8 cellular contexts compared by ENCODE assay signal in the genomic region with DNA sequence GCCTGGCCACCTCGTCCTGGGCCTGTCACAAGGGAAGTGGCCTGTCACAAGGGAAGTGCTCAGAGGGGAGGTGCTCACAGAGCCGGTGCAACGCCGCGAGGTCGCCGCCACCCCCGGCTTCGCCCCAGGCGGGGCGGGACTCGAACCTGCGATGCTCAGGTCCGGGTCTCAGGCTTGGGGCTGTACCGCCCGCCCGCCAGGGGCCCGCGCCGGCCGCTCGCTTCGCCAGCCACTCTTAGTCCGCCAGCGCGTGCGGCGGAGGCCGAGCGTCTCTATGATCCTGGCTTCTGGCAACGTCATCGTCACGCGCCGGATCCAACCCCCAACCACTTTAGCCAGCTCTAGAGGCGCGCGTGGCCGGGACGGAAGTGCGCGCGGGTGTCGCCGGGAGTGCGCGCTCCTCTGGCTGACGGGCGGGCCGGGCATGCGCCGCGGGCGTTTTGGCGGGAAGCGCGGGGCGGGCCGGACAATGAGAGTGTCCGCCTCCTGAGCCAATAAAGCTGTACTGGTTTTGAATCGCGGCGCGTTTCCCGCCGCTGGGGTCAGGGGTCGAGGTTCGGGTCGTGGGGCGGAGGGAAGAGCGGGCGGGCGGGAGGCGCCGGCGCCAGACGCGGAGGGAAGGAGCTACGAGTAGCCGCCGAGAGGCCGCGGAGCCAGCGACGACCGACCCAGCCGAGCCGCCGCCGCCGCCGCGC. TPM values are rescaled to one million over a fixed set of nuclear protein-coding genes. Genes with fewer than 3 reads are reported as not detected.
DNase-seq lines count a peak whose midpoint lies in the region; ATAC-seq and TF ChIP-seq lines count a peak whose summit lies in the region.

TSS of gene TRMT2A (minus strand) at position 276 of the 695 bp plus-strand sequence. CDS start 320 bp downstream, outside the sequence.

- H3K4me3 ChIP-seq in ovary (peak within 1 kb of the TSS; percentile 81), thyroid gland (replicated peaks in 1 of 3) (peak within 1 kb of the TSS; percentile 62 to 73 (median 69))

- H3K36me3 Mint-ChIP-seq in activated naive CD8-positive, alpha-beta T cell, result peaks cover 3% of the 10 kb centered on the region

- peak within 1 kb of the TSS; percentile 66 to 75 for H3K27ac ChIP-seq in ovary
- H3K27ac ChIP-seq in thyroid gland, result peak within 1 kb of the TSS; percentile 73 to 85 (median 77)

- peak; percentile 72 for ATAC-seq in HG02610 (IDR thresholded peaks at IDR 0.05; ENCODE audit: unreplicated experiment)

- TF ChIP-seq POLR2A in ovary (IDR thresholded peaks at IDR 0.05) (peak; percentile 31), thyroid gland (IDR thresholded peaks at IDR 0.05) (peak in 1 of 2 donors; percentile 59)

- TF ChIP-seq CTCF in GM10266 (IDR thresholded peaks at IDR 0.05; ENCODE audit: control insufficient read depth, insufficient read depth, low read depth, missing control alignments), result peak; percentile 16
- TF ChIP-seq CTCF in ovary (IDR thresholded peaks at IDR 0.05), result peak in 1 of 3 donors; percentile 38
- TF ChIP-seq CTCF in thyroid gland (IDR thresholded peaks at IDR 0.05), result peak in 1 of 6 experiments; percentile 34

- no peaks in the 10 kb centered on the region for H3K9me3 Mint-ChIP-seq in activated naive CD8-positive, alpha-beta T cell (ENCODE audit: low read depth)

- H3K27me3 Mint-ChIP-seq in activated naive CD8-positive, alpha-beta T cell, result no peaks in the 10 kb centered on the region

- no peaks in the 10 kb centered on the region for H3K27me3 ChIP-seq in ovary
- H3K27me3 ChIP-seq in thyroid gland, result no peaks in the 10 kb centered on the region

- peak; percentile 100 for DNase-seq in GM10266 (ENCODE audit: extremely low spot score)
- DNase-seq in NCI-H1092 treated with DMSO at 0.1 percent for 48 hours (lab: John Stamatoyannopoulos, UW), result peak; percentile 98
- DNase-seq in SKM-1 (lab: John Stamatoyannopoulos, UW; ENCODE audit: unreplicated experiment), result peak; percentile 96
- peak; percentile 91 to 99 (median 97) for DNase-seq in head of caudate nucleus
- DNase-seq in ovary, result peak; percentile 96 to 99 (median 98)
- DNase-seq in thyroid gland, result peak; percentile 98 to 99

- peaks cover 39% of the 10 kb centered on the region for H3K4me1 Mint-ChIP-seq in activated naive CD8-positive, alpha-beta T cell (ENCODE audit: low read depth)

- H3K9me3 ChIP-seq in ovary (no peaks in the 10 kb centered on the region), thyroid gland (no peaks in the 10 kb centered on the region)

- H3K36me3 ChIP-seq in ovary (no peaks in the 10 kb centered on the region), thyroid gland (peaks cover 23 to 48% of the 10 kb centered on the region in 2 donors)

- WGBS in ovary, 3 donors, result 0 to 1% (median 0%) methylated on average over 75 to 93 of the region's 93 CpGs
- WGBS in thyroid gland, 2 donors, result 0% methylated on average over 41 of the region's 93 CpGs; no CpG with 5 or more reads in 1 of the 2 donors

- H3K27ac Mint-ChIP-seq in activated naive CD8-positive, alpha-beta T cell, result peak within 1 kb of the TSS; percentile 93

- intact Hi-C loops in head of caudate nucleus (cut with DNase I) (loop anchor here (2.0 kb wide), 1 partner anchor 38 kb away; no protein-coding TSS in a partner anchor), ovary (cut with DNase I) (loop anchor here in 1 of 4 donors (10.0 kb wide), 1 partner anchor 152 kb away; no protein-coding TSS in a partner anchor), thyroid gland (cut with DNase I) (loop anchor here (10.0 kb wide), 1 partner anchor 92 kb away; the partner anchor contains the start of gene TANGO2)

- TF ChIP-seq EP300 in ovary (IDR thresholded peaks at IDR 0.05), result no peak

- H3K4me3 Mint-ChIP-seq in activated naive CD8-positive, alpha-beta T cell, result peak within 1 kb of the TSS; percentile 95

- H3K4me1 ChIP-seq in ovary (ENCODE audit: insufficient read depth), result peaks cover 10% of the 10 kb centered on the region
- peaks cover 11 to 17% of the 10 kb centered on the region in 2 donors for H3K4me1 ChIP-seq in thyroid gland

RNA-seq across cellular contexts. Expression of gene TRMT2A, which starts in this region (rescaled TPM):
- total RNA-seq in ovary (10 to 100 TPM; 35.6 to 59.7 (median 50.1) TPM), thyroid gland (10 to 100 TPM; 36.9 to 65.5 (median 53.3) TPM)
- polyA plus RNA-seq in ovary, result 10 to 100 TPM in 1 of 2 donors, 1 to 10 TPM in 1; 2.8 to 44.1 TPM

Comparison
In these comparisons a context has a peak if more than half of its experiments do, and no peak if none do; other contexts are left out.
1. Peak in every context shown above with its lines: DNase-seq, ATAC-seq, H3K4me3 ChIP-seq and H3K27ac ChIP-seq.